Comparison of ENCODE assay signal across 9 cellular contexts in genomic region chr15:50116477-50116876, GRCh38. TPM values are rescaled to one million over a fixed set of nuclear protein-coding genes. Genes with fewer than 3 reads are reported as not detected.
DNase-seq lines count a peak whose midpoint lies in the region; ATAC-seq, FAIRE-seq and TF ChIP-seq lines count a peak whose summit lies in the region.
"Had no signal": no experiment of that assay in that cellular context is flagged by ENCODE, and none has a peak within 500 bp of the region (broad histone marks: within the 10 kb centered on the region; RNA-seq: fewer than 3 reads in every experiment).

No MANE protein-coding gene starts in this region.

- H3K79me2 ChIP-seq in endothelial cell of umbilical vein (ENCODE audit: control insufficient read depth, insufficient read depth, low read length) = no peaks in the 10 kb centered on the region

- peak; percentile 58 for ATAC-seq in upper lobe of right lung
- no peak for ATAC-seq in T-helper 17 cell

- no peak overlapping the region for H3K4me2 ChIP-seq in endothelial cell of umbilical vein (ENCODE audit: insufficient read depth, low read length)

- no peak overlapping the region for H3K4me3 Mint-ChIP-seq in T-helper 17 cell
- H3K4me3 Mint-ChIP-seq: brain had no signal

- CTCF ChIA-PET in endothelial cell of umbilical vein (lab: Charles Lee) = interaction anchor here (0.8 to 2.0 kb wide), 5 partner anchors 12 to 1255 kb away, joined by 3 to 7 read pairs (median 3); no protein-coding TSS in a partner anchor

- TF ChIP-seq POLR2A in endothelial cell of umbilical vein (IDR thresholded peaks at IDR 0.05; ENCODE audit: low read depth, low read length) = no peak

- peaks cover 13% of the 10 kb centered on the region for H3K27me3 Mint-ChIP-seq in T-helper 17 cell

- no peaks in the 10 kb centered on the region for H3K36me3 ChIP-seq in endothelial cell of umbilical vein (ENCODE audit: control insufficient read depth in 2 of 2, extremely low read depth in 1 of 2, insufficient read depth in 2 of 2, low read length in 2 of 2)
- no peaks in the 10 kb centered on the region for H3K36me3 ChIP-seq in upper lobe of right lung

- peak; percentile 36 for TF ChIP-seq CTCF in AG09309 (IDR thresholded peaks at IDR 0.05; ENCODE audit: control insufficient read depth, insufficient read depth, low read depth, low read length, missing control alignments)
- peak; percentile 37 for TF ChIP-seq CTCF in GM20000 (IDR thresholded peaks at IDR 0.05; ENCODE audit: extremely low read depth, missing control alignments)
- peak in 1 of 2 donors; percentile 21 for TF ChIP-seq CTCF in endothelial cell of umbilical vein (IDR thresholded peaks at IDR 0.05; ENCODE audit: extremely low read depth in 1 of 2, insufficient read depth in 1 of 2, low read depth in 1 of 2, low read length in 2 of 2)
- peak; percentile 31 for TF ChIP-seq CTCF in upper lobe of right lung (IDR thresholded peaks at IDR 0.05)

- H3K27ac ChIP-seq in endothelial cell of umbilical vein (ENCODE audit: insufficient read depth, low read depth, low read length) = no peak overlapping the region
- H3K27ac ChIP-seq in upper lobe of right lung = no peak overlapping the region

- POLR2A ChIA-PET in endothelial cell of umbilical vein (lab: Charles Lee) = no interaction called here

- H3K9me3 ChIP-seq in endothelial cell of umbilical vein (replicated peaks; ENCODE audit: control insufficient read depth, insufficient read depth, low read length) (no peaks in the 10 kb centered on the region), upper lobe of right lung (no peaks in the 10 kb centered on the region), T-helper 17 cell (ENCODE audit: control insufficient read depth, low read length, poor library complexity, severe bottlenecking) (no peaks in the 10 kb centered on the region)

- peak; percentile 4 for FAIRE-seq in endothelial cell of umbilical vein (lab: Jason Lieb, UNC)

- H3K4me3 ChIP-seq in AG09309 (ENCODE audit: control insufficient read depth, low read depth, low read length) (no peak overlapping the region), endothelial cell of umbilical vein (replicated peaks in 1 of 3; ENCODE audit: insufficient read depth in 1 of 3, low read depth in 1 of 3, low read length in 3 of 3) (no peak overlapping the region), upper lobe of right lung (no peak overlapping the region)

- H3K4me1 Mint-ChIP-seq in T-helper 17 cell = peaks cover 5% of the 10 kb centered on the region
- H3K4me1 Mint-ChIP-seq: brain had no signal

- no peak overlapping the region for H3K27ac Mint-ChIP-seq in T-helper 17 cell
- H3K27ac Mint-ChIP-seq: brain had no signal

- dilution Hi-C loops in endothelial cell of umbilical vein (cut with MboI; ENCODE audit: extremely low pct_ligation_motif_present, low sequenced_read_pairs) = no loop called here

- BruUV-seq in endothelial cell of umbilical vein (replicated peaks; lab: Mats Ljungman, UMichigan) = no TSS peak

- intact Hi-C loops in endothelial cell of umbilical vein (cut with micrococcal nuclease) = no loop called here
- intact Hi-C loops in upper lobe of right lung (cut with DNase I) = no loop called here

- H3K27me3 ChIP-seq in endothelial cell of umbilical vein (ENCODE audit: control insufficient read depth in 2 of 2, insufficient read depth in 2 of 2, low read length in 2 of 2) (peaks cover 4 to 5% of the 10 kb centered on the region in 2 experiments), upper lobe of right lung (no peaks in the 10 kb centered on the region)

- no peaks in the 10 kb centered on the region for H3K9me1 ChIP-seq in endothelial cell of umbilical vein (replicated peaks; ENCODE audit: control insufficient read depth, extremely low read depth, insufficient read depth, low read length)

- DNase-seq in AG09309 (ENCODE audit: low read depth) (no peak), GM20000 (ENCODE audit: low spot score) (peak; percentile 30), NOMO-1 treated with dmso at 0.1 percent for 144 hours (lab: John Stamatoyannopoulos, UW; ENCODE audit: unreplicated experiment) (peak; percentile 72), endothelial cell of umbilical vein (ENCODE audit: low read depth, low spot score) (peak; percentile 6), upper lobe of right lung (no peak), occipital lobe (lab: John Stamatoyannopoulos, UW) (no peak), T-helper 17 cell (no peak), NCI-H510A treated with DMSO at 0.1 percent for 48 hours (lab: John Stamatoyannopoulos, UW) (no peak)

- no peaks in the 10 kb centered on the region for H3K4me1 ChIP-seq in endothelial cell of umbilical vein (ENCODE audit: control insufficient read depth, extremely low read depth, insufficient read depth, low read length)
- H3K4me1 ChIP-seq in upper lobe of right lung = no peaks in the 10 kb centered on the region

- H2AFZ ChIP-seq in endothelial cell of umbilical vein (ENCODE audit: low read depth, low read length) = no peak overlapping the region

- H4K20me1 ChIP-seq in endothelial cell of umbilical vein (replicated peaks; ENCODE audit: control insufficient read depth, extremely low read depth, insufficient read depth, low read length) = no peaks in the 10 kb centered on the region

- H3K36me3 Mint-ChIP-seq in T-helper 17 cell (ENCODE audit: low read depth) = peaks cover 3% of the 10 kb centered on the region
- H3K36me3 Mint-ChIP-seq: brain had no signal

- H3K9ac ChIP-seq in endothelial cell of umbilical vein (replicated peaks; ENCODE audit: extremely low read depth, insufficient read depth, low read length) = no peak overlapping the region

TF ChIP-seq in endothelial cell of umbilical vein, 7 proteins besides CTCF, POLR2A, EP300 and RAD21:
- TF ChIP-seq EZH2 (IDR thresholded peaks at IDR 0.05; ENCODE audit: borderline replicate concordance, low read depth, low read length, severe bottlenecking) = no peak

RNA-seq across cellular contexts. Expression of gene ATP8B4, which starts 2.6 kb away (rescaled TPM):
- not detected in 2 replicates for total RNA-seq in endothelial cell of umbilical vein
- 0.08 TPM in 1 of 2 replicates, not detected in the other for polyA plus RNA-seq in endothelial cell of umbilical vein
- polyA plus RNA-seq in endothelial cell of umbilical vein (2011; cell fraction: cytosol; rRNA removed) = not detected in 2 replicates
- polyA plus RNA-seq in endothelial cell of umbilical vein (2011; cell fraction: nucleus; rRNA removed) = 0.11 and 0.13 TPM in 2 replicates
- polyA plus RNA-seq in endothelial cell of umbilical vein (2012) = not detected in 2 replicates
- not detected in 2 replicates for polyA minus RNA-seq in endothelial cell of umbilical vein
- 12.3 TPM for polyA minus RNA-seq in endothelial cell of umbilical vein (2011; cell fraction: cytosol; rRNA and poly(A)+ RNA removed)
- polyA minus RNA-seq in endothelial cell of umbilical vein (2011; cell fraction: nucleus; rRNA and poly(A)+ RNA removed) = 0.48 and 0.58 TPM in 2 replicates
- 9.4 TPM for total RNA-seq in upper lobe of right lung
- total RNA-seq in occipital lobe = 6.6 TPM
- 1 to 10 TPM in 1 of 2 donors, under 1 TPM in 1; 0.86 to 1.1 TPM for total RNA-seq in T-helper 17 cell

Comparison
In these comparisons a context has a peak if more than half of its experiments do, and no peak if none do; other contexts are left out.
1. DNase-seq: peak in GM20000 (single experiment), NOMO-1 treated with dmso at 0.1 percent for 144 hours (single experiment) and endothelial cell of umbilical vein (single experiment); none in AG09309 (single experiment), upper lobe of right lung (single experiment), occipital lobe (single experiment), T-helper 17 cell (0 of 3) and NCI-H510A treated with DMSO at 0.1 percent for 48 hours (single experiment).